In genomic region chr1:183543619-183544204, GRCh38 we compare ENCODE assay signal across 8 cellular contexts. TPM values are rescaled to one million over a fixed set of nuclear protein-coding genes. Genes with fewer than 3 reads are reported as not detected.
DNase-seq lines count a peak whose midpoint lies in the region; ATAC-seq, FAIRE-seq and TF ChIP-seq lines count a peak whose summit lies in the region.

No MANE protein-coding gene starts in this region.

- peaks cover 86% of the 10 kb centered on the region for H3K36me3 ChIP-seq in A673 (ENCODE audit: insufficient read depth, low read length, poor library complexity, severe bottlenecking)

- peak; percentile 79 for TF ChIP-seq CTCF in A673 (conservative IDR thresholded peaks at IDR 0.05; ENCODE audit: low read depth, low read length)

- POLR2A ChIA-PET in A673 (lab: Charles Lee; ENCODE audit: low non-redundant PET), result no interaction called here

- BruUV-seq in A673 (replicated peaks; lab: Mats Ljungman, UMichigan), result no TSS peak

- intact Hi-C loops in A673 (cut with micrococcal nuclease; ENCODE audit: unreplicated experiment), result loop anchor here (1.0 to 2.0 kb wide), 2 partner anchors 72 to 581 kb away; no protein-coding TSS in a partner anchor

- no peaks in the 10 kb centered on the region for H3K9me3 ChIP-seq in A673 (ENCODE audit: low read depth, low read length, poor library complexity, severe bottlenecking)

- FAIRE-seq in RCC 7860 (lab: Jason Lieb, UNC), result peak; percentile 72

- peak overlapping the region in 1 of 2 donors; percentile 33 for H3K27ac Mint-ChIP-seq in effector memory CD8-positive, alpha-beta T cell

- peaks cover 7% of the 10 kb centered on the region for H3K4me1 ChIP-seq in A673 (ENCODE audit: insufficient read depth, low read length, poor library complexity, severe bottlenecking)

- no peak overlapping the region for H3K4me3 ChIP-seq in A673 (ENCODE audit: low read depth, low read length, poor library complexity, severe bottlenecking)

- DNase-seq in A673 (ENCODE audit: low spot score) (peak; percentile 75), GDM1 (lab: John Stamatoyannopoulos, UW) (peak; percentile 28), HT1080 (ENCODE audit: low read depth) (peak; percentile 52), RCC 7860 (ENCODE audit: low spot score) (peak; percentile 50), midbrain (lab: John Stamatoyannopoulos, UW) (peak; percentile 56)
- peak in 2 of 3 experiments; percentile 9 to 16 for DNase-seq in effector memory CD8-positive, alpha-beta T cell

- no peak overlapping the region for H3K27ac ChIP-seq in A673 (ENCODE audit: low read depth, low read length, poor library complexity, severe bottlenecking)

- H3K27me3 Mint-ChIP-seq in effector memory CD8-positive, alpha-beta T cell, result no peaks in the 10 kb centered on the region

- H3K9me3 Mint-ChIP-seq in effector memory CD8-positive, alpha-beta T cell, result no peaks in the 10 kb centered on the region

- no peaks in the 10 kb centered on the region for H3K4me1 Mint-ChIP-seq in effector memory CD8-positive, alpha-beta T cell (ENCODE audit: low read depth in 2 of 2)

- peaks cover 85% of the 10 kb centered on the region for H3K36me3 Mint-ChIP-seq in effector memory CD8-positive, alpha-beta T cell (ENCODE audit: insufficient read depth)

- H3K4me3 Mint-ChIP-seq in effector memory CD8-positive, alpha-beta T cell, result no peak overlapping the region

- CTCF ChIA-PET in A673 (lab: Charles Lee), result no interaction called here

- peak; percentile 83 for ATAC-seq in effector memory CD8-positive, alpha-beta T cell (replicated peaks)
- no peak for ATAC-seq in GM18873 (IDR thresholded peaks at IDR 0.05; ENCODE audit: low FRiP score, unreplicated experiment)
- no peak for ATAC-seq in HG02852 (IDR thresholded peaks at IDR 0.05; ENCODE audit: unreplicated experiment)

- H3K27me3 ChIP-seq in A673 (replicated peaks; ENCODE audit: insufficient read depth, low read depth, low read length, poor library complexity), result no peaks in the 10 kb centered on the region

RNA-seq across cellular contexts. Expression of gene NCF2, which starts 46.5 kb away (rescaled TPM):
- total RNA-seq in A673 (2021), result not detected in 2 replicates
- total RNA-seq in HT1080 (2014; rRNA removed; shearing (Covaris generic)), result 4.4 and 5.4 TPM in 2 replicates
- polyA plus RNA-seq in HT1080 (2015; cell fraction: cytosol; rRNA removed), result 12.9 and 13.3 TPM in 2 replicates
- 8.4 and 17.5 TPM in 2 replicates for polyA plus RNA-seq in HT1080 (2015; cell fraction: nucleus; rRNA removed)

Comparison
In these comparisons a context has a peak if more than half of its experiments do, and no peak if none do; other contexts are left out.
1. DNase-seq: peak in every context shown above with its lines; median percentile 75 in A673; 56 in midbrain; 52 in HT1080; 50 in RCC 7860; 28 in GDM1; 12 in effector memory CD8-positive, alpha-beta T cell.